In genomic region chr14:93184391-93185332, GRCh38 we compare ENCODE assay signal across 1 cellular context.
A peak's percentile ranks its signal among the peaks of the same experiment; 100 is the strongest.
TF ChIP-seq lines count a peak whose summit lies in the region.

A gene with protein sequence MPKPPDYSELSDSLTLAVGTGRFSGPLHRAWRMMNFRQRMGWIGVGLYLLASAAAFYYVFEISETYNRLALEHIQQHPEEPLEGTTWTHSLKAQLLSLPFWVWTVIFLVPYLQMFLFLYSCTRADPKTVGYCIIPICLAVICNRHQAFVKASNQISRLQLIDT (plus strand): TSS chr14:93185317. CDS start chr14:93185406, 89 bp downstream.
A gene with protein sequence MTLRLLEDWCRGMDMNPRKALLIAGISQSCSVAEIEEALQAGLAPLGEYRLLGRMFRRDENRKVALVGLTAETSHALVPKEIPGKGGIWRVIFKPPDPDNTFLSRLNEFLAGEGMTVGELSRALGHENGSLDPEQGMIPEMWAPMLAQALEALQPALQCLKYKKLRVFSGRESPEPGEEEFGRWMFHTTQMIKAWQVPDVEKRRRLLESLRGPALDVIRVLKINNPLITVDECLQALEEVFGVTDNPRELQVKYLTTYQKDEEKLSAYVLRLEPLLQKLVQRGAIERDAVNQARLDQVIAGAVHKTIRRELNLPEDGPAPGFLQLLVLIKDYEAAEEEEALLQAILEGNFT (minus strand): TSS chr14:93184897. CDS start chr14:93184242, 655 bp downstream.

TF ChIP-seq in WTC11, 78 proteins besides CTCF, POLR2A, EP300 and RAD21 (continued from another document and continues in another):
- TF ChIP-seq ZSCAN18 (CRISPR knock-in tag; IDR thresholded peaks at IDR 0.05) = no peak
- 0 out of 2 replicates have a peak, but pooled peaks have one; percentile 16 for TF ChIP-seq PRDM15 (CRISPR knock-in tag; IDR thresholded peaks at IDR 0.05)
- TF ChIP-seq, protein P1, sequence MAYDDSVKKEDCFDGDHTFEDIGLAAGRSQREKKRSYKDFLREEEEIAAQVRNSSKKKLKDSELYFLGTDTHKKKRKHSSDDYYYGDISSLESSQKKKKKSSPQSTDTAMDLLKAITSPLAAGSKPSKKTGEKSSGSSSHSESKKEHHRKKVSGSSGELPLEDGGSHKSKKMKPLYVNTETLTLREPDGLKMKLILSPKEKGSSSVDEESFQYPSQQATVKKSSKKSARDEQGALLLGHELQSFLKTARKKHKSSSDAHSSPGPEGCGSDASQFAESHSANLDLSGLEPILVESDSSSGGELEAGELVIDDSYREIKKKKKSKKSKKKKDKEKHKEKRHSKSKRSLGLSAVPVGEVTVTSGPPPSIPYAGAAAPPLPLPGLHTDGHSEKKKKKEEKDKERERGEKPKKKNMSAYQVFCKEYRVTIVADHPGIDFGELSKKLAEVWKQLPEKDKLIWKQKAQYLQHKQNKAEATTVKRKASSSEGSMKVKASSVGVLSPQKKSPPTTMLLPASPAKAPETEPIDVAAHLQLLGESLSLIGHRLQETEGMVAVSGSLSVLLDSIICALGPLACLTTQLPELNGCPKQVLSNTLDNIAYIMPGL (CRISPR knock-in tag; IDR thresholded peaks at IDR 0.05) = peak; percentile 97
- peak; percentile 69; the same call in 1 of the 2 replicates for TF ChIP-seq TEAD4 (CRISPR knock-in tag; IDR thresholded peaks at IDR 0.05)
- TF ChIP-seq ZNF232 (CRISPR knock-in tag; IDR thresholded peaks at IDR 0.05) = peak; percentile 74; the same call in 1 of the 2 replicates
- TF ChIP-seq E2F5 (CRISPR knock-in tag; IDR thresholded peaks at IDR 0.05) = peak; percentile 70; the same call in 1 of the 2 replicates
- peak; percentile 64; the same call in 1 of the 2 replicates for TF ChIP-seq SP1 (CRISPR knock-in tag; conservative IDR thresholded peaks at IDR 0.05)
- peak; percentile 82 for TF ChIP-seq ETV6 (CRISPR knock-in tag; IDR thresholded peaks at IDR 0.05)
- TF ChIP-seq EMX1 (CRISPR knock-in tag; IDR thresholded peaks at IDR 0.05) = no peak
- TF ChIP-seq E2F1 (CRISPR knock-in tag; IDR thresholded peaks at IDR 0.05) = peak; percentile 62; the same call in 1 of the 2 replicates
- TF ChIP-seq FOXP4 (CRISPR knock-in tag; IDR thresholded peaks at IDR 0.05) = peak; percentile 72; the same call in 1 of the 2 replicates
- peak; percentile 23; the same call in 1 of the 2 replicates for TF ChIP-seq CREM (CRISPR knock-in tag; IDR thresholded peaks at IDR 0.05)
- TF ChIP-seq ZNF219 (CRISPR knock-in tag; IDR thresholded peaks at IDR 0.05; ENCODE audit: borderline replicate concordance) = no peak; the same call in 1 of the 2 replicates
- TF ChIP-seq RELA (CRISPR knock-in tag; IDR thresholded peaks at IDR 0.05; ENCODE audit: borderline replicate concordance) = peak; percentile 77; the same call in 1 of the 2 replicates
- peak; percentile 48; the same call in 1 of the 2 replicates for TF ChIP-seq FOXK1 (CRISPR knock-in tag; IDR thresholded peaks at IDR 0.05)
- 0 out of 2 replicates have a peak, but pooled peaks have one; percentile 31 for TF ChIP-seq GABPB1 (CRISPR knock-in tag; IDR thresholded peaks at IDR 0.05)
- TF ChIP-seq MYBL2 (CRISPR knock-in tag; IDR thresholded peaks at IDR 0.05) = peak; percentile 65; the same call in 1 of the 2 replicates
- TF ChIP-seq ZNF121 (CRISPR knock-in tag; IDR thresholded peaks at IDR 0.05) = peak; percentile 78; the same call in 1 of the 2 replicates
- no peak for TF ChIP-seq ZNF423 (CRISPR knock-in tag; IDR thresholded peaks at IDR 0.05)
- peak; percentile 54; the same call in 1 of the 2 replicates for TF ChIP-seq USF1 (CRISPR knock-in tag; IDR thresholded peaks at IDR 0.05)
- TF ChIP-seq, protein P2, sequence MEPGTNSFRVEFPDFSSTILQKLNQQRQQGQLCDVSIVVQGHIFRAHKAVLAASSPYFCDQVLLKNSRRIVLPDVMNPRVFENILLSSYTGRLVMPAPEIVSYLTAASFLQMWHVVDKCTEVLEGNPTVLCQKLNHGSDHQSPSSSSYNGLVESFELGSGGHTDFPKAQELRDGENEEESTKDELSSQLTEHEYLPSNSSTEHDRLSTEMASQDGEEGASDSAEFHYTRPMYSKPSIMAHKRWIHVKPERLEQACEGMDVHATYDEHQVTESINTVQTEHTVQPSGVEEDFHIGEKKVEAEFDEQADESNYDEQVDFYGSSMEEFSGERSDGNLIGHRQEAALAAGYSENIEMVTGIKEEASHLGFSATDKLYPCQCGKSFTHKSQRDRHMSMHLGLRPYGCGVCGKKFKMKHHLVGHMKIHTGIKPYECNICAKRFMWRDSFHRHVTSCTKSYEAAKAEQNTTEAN (CRISPR knock-in tag; IDR thresholded peaks at IDR 0.05) = peak; percentile 71; the same call in 1 of the 2 replicates
- TF ChIP-seq, protein P3, sequence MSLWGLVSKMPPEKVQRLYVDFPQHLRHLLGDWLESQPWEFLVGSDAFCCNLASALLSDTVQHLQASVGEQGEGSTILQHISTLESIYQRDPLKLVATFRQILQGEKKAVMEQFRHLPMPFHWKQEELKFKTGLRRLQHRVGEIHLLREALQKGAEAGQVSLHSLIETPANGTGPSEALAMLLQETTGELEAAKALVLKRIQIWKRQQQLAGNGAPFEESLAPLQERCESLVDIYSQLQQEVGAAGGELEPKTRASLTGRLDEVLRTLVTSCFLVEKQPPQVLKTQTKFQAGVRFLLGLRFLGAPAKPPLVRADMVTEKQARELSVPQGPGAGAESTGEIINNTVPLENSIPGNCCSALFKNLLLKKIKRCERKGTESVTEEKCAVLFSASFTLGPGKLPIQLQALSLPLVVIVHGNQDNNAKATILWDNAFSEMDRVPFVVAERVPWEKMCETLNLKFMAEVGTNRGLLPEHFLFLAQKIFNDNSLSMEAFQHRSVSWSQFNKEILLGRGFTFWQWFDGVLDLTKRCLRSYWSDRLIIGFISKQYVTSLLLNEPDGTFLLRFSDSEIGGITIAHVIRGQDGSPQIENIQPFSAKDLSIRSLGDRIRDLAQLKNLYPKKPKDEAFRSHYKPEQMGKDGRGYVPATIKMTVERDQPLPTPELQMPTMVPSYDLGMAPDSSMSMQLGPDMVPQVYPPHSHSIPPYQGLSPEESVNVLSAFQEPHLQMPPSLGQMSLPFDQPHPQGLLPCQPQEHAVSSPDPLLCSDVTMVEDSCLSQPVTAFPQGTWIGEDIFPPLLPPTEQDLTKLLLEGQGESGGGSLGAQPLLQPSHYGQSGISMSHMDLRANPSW (CRISPR knock-in tag; conservative IDR thresholded peaks at IDR 0.05; ENCODE audit: low read depth) = 0 out of 2 replicates have a peak, but pooled peaks have one; percentile 45
- TF ChIP-seq, protein P4, sequence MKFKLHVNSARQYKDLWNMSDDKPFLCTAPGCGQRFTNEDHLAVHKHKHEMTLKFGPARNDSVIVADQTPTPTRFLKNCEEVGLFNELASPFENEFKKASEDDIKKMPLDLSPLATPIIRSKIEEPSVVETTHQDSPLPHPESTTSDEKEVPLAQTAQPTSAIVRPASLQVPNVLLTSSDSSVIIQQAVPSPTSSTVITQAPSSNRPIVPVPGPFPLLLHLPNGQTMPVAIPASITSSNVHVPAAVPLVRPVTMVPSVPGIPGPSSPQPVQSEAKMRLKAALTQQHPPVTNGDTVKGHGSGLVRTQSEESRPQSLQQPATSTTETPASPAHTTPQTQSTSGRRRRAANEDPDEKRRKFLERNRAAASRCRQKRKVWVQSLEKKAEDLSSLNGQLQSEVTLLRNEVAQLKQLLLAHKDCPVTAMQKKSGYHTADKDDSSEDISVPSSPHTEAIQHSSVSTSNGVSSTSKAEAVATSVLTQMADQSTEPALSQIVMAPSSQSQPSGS (CRISPR knock-in tag; IDR thresholded peaks at IDR 0.05; ENCODE audit: borderline replicate concordance, low read depth) = no peak
- no peak for TF ChIP-seq GTF2I (CRISPR knock-in tag; conservative IDR thresholded peaks at IDR 0.05)
- no peak for TF ChIP-seq JUN (CRISPR knock-in tag; IDR thresholded peaks at IDR 0.05)
- TF ChIP-seq ZNF281 (CRISPR knock-in tag; IDR thresholded peaks at IDR 0.05) = 0 out of 2 replicates have a peak, but pooled peaks have one; percentile 33
- TF ChIP-seq ZBTB21 (CRISPR knock-in tag; IDR thresholded peaks at IDR 0.05; ENCODE audit: borderline replicate concordance) = 0 out of 2 replicates have a peak, but pooled peaks have one; percentile 83
